ENCODE assay signal across 8 cellular contexts in genomic region chr11:34050536-34050935, GRCh38. TPM values are rescaled to one million over a fixed set of nuclear protein-coding genes. Genes with fewer than 3 reads are reported as not detected.
DNase-seq lines count a peak whose midpoint lies in the region; ATAC-seq and TF ChIP-seq lines count a peak whose summit lies in the region.

No MANE protein-coding gene starts in this region.

- H3K27me3 Mint-ChIP-seq in chondrocyte (ENCODE audit: low read depth): no peaks in the 10 kb centered on the region
- H3K27me3 Mint-ChIP-seq in naive thymus-derived CD8-positive, alpha-beta T cell: peaks cover 0 to 1% (median 0%) of the 10 kb centered on the region in 5 donors

- H3K9me3 Mint-ChIP-seq in chondrocyte (ENCODE audit: low read depth): no peaks in the 10 kb centered on the region
- H3K9me3 Mint-ChIP-seq in naive thymus-derived CD8-positive, alpha-beta T cell: no peaks in the 10 kb centered on the region

- H3K4me3 Mint-ChIP-seq in chondrocyte (ENCODE audit: unreplicated experiment): peak overlapping the region; percentile 94
- H3K4me3 Mint-ChIP-seq in naive thymus-derived CD8-positive, alpha-beta T cell: peak overlapping the region; percentile 58 to 97 (median 84)

- in situ Hi-C loops in ACHN (cut with HindIII; ENCODE audit: low pct_ligation_motif_present, low pct_unique_long_range_greater_than_20kb, low sequenced_read_pairs): no loop called here

- peak; percentile 21 for DNase-seq in BE2C
- no peak for DNase-seq in chondrocyte (ENCODE audit: low spot score)
- DNase-seq in naive thymus-derived CD8-positive, alpha-beta T cell: no peak
- no peak for DNase-seq in cortex of kidney (lab: John Stamatoyannopoulos, UW)
- no peak for DNase-seq in ACHN
- no peak for DNase-seq in NCI-H187 treated with DMSO at 0.1 percent for 48 hours (lab: John Stamatoyannopoulos, UW)

- H3K36me3 Mint-ChIP-seq in chondrocyte (ENCODE audit: low read depth): peaks cover 5% of the 10 kb centered on the region
- H3K36me3 Mint-ChIP-seq in naive thymus-derived CD8-positive, alpha-beta T cell: peaks cover 0 to 8% (median 7%) of the 10 kb centered on the region in 3 donors

- H3K4me1 Mint-ChIP-seq in chondrocyte (ENCODE audit: low read depth): peaks cover 38% of the 10 kb centered on the region
- peaks cover 11 to 30% (median 19%) of the 10 kb centered on the region in 4 donors for H3K4me1 Mint-ChIP-seq in naive thymus-derived CD8-positive, alpha-beta T cell

- H3K27ac ChIP-seq in KOPT-K1 (ENCODE audit: low read depth, low read length, poor library complexity, severe bottlenecking): peak overlapping the region; percentile 93

- TF ChIP-seq CTCF in BE2C (IDR thresholded peaks at IDR 0.05; ENCODE audit: low read depth, low read length) (no peak), chondrocyte (IDR thresholded peaks at IDR 0.05) (no peak)

- no peaks in the 10 kb centered on the region for H3K9me3 ChIP-seq in BE2C
- no peaks in the 10 kb centered on the region for H3K9me3 ChIP-seq in KOPT-K1 (ENCODE audit: insufficient read depth, low read length, poor library complexity, severe bottlenecking)

- H3K4me1 ChIP-seq in BE2C: no peaks in the 10 kb centered on the region

- POLR2A ChIA-PET in naive thymus-derived CD8-positive, alpha-beta T cell (lab: Charles Lee): interaction anchor here (0.8 to 5.9 kb wide), 8 partner anchors 21 to 1089 kb away, joined by 3 to 102 read pairs (median 3); partner anchors contain the start of genes ABTB2, CD44 and NAT10

- peaks cover 15% of the 10 kb centered on the region for H3K36me3 ChIP-seq in BE2C
- peaks cover 21% of the 10 kb centered on the region for H3K36me3 ChIP-seq in KOPT-K1 (ENCODE audit: insufficient read depth, low read length)

- peak overlapping the region; percentile 84 for H3K27ac Mint-ChIP-seq in chondrocyte (ENCODE audit: unreplicated experiment)
- peak overlapping the region in 9 of 10 donors; percentile 80 to 98 (median 93) for H3K27ac Mint-ChIP-seq in naive thymus-derived CD8-positive, alpha-beta T cell

- no peaks in the 10 kb centered on the region for H3K27me3 ChIP-seq in BE2C

- ATAC-seq in naive thymus-derived CD8-positive, alpha-beta T cell: no peak
- ATAC-seq in GM19351 (IDR thresholded peaks at IDR 0.05; ENCODE audit: unreplicated experiment): no peak

- H3K4me3 ChIP-seq in BE2C (ENCODE audit: low read depth, low read length): peak overlapping the region; percentile 64

RNA-seq across cellular contexts. Expression of gene CAPRIN1, which starts 1.0 kb away (rescaled TPM):
- 77.7 TPM for polyA plus RNA-seq in BE2C (2012; ENCODE audit: insufficient read depth, insufficient read length, low read depth)
- total RNA-seq in chondrocyte: 197 to 270 TPM (median 205 TPM) in 3 replicates
- 100 to 1,000 TPM; 163 TPM for total RNA-seq in naive thymus-derived CD8-positive, alpha-beta T cell
- 10 to 100 TPM; 42.0 to 82.5 (median 57.1) TPM for polyA plus RNA-seq in naive thymus-derived CD8-positive, alpha-beta T cell

RNA-seq across cellular contexts. Expression of gene NAT10, which starts 54.9 kb away (rescaled TPM):
- 33.7 TPM for polyA plus RNA-seq in BE2C (2012; ENCODE audit: insufficient read depth, insufficient read length, low read depth)
- 24.6 to 37.7 TPM (median 25.8 TPM) in 3 replicates for total RNA-seq in chondrocyte
- total RNA-seq in naive thymus-derived CD8-positive, alpha-beta T cell: 10 to 100 TPM; 78.1 to 92.8 TPM
- 10 to 100 TPM; 25.2 to 56.7 (median 41.9) TPM for polyA plus RNA-seq in naive thymus-derived CD8-positive, alpha-beta T cell
